Comparison of ENCODE assay signal across 10 cellular contexts in genomic region chr9:5499889-5500398, GRCh38. TPM values are rescaled to one million over a fixed set of nuclear protein-coding genes. Genes with fewer than 3 reads are reported as not detected.
DNase-seq lines count a peak whose midpoint lies in the region; ATAC-seq, FAIRE-seq and TF ChIP-seq lines count a peak whose summit lies in the region.
"Had no signal": no experiment of that assay in that cellular context is flagged by ENCODE, and none has a peak within 500 bp of the region (broad histone marks: within the 10 kb centered on the region; RNA-seq: fewer than 3 reads in every experiment).

No MANE protein-coding gene starts in this region.

- intact Hi-C loops in psoas muscle (cut with DNase I), result no loop called here

- TF ChIP-seq CTCF in psoas muscle (IDR thresholded peaks at IDR 0.05), result no peak

- no peaks in the 10 kb centered on the region for H3K9me3 ChIP-seq in psoas muscle

- ATAC-seq in psoas muscle (peak in 2 of 4 donors; percentile 55 to 68), GM18909 (IDR thresholded peaks at IDR 0.05; ENCODE audit: poor library complexity, unreplicated experiment) (no peak), HG02642 (IDR thresholded peaks at IDR 0.05; ENCODE audit: poor library complexity, unreplicated experiment) (no peak)
- ATAC-seq: Panc1 had no signal

- peak overlapping the region; percentile 19 for H3K27ac ChIP-seq in psoas muscle

- no peaks in the 10 kb centered on the region for H3K27me3 ChIP-seq in psoas muscle (ENCODE audit: insufficient read depth in 3 of 3, low read length in 2 of 3)

- peaks cover 27% of the 10 kb centered on the region for H3K4me1 ChIP-seq in psoas muscle

- H3K36me3 ChIP-seq in psoas muscle (ENCODE audit: insufficient read depth in 1 of 2, low read depth in 1 of 2), result no peaks in the 10 kb centered on the region

- no peak overlapping the region for H3K4me3 ChIP-seq in psoas muscle

- no peak for TF ChIP-seq POLR2A in H54 (IDR thresholded peaks at IDR 0.05; ENCODE audit: low read depth, low read length)

- DNase-seq in H54 (ENCODE audit: insufficient read length, low spot score), result no peak
- peak; percentile 62 for DNase-seq in RPMI7951 (ENCODE audit: low read depth)
- DNase-seq in fibroblast of peridontal ligament (ENCODE audit: extremely low read depth), result peak; percentile 30
- DNase-seq in psoas muscle, result no peak
- no peak for DNase-seq in activated naive CD4-positive, alpha-beta T cell treated with anti-CD3 and anti-CD28 coated beads, Interleukin-2, amount 50 U/mL, for 16 hours
- no peak for DNase-seq in NCI-H2107 (lab: John Stamatoyannopoulos, UW)
- DNase-seq: effector CD8-positive, alpha-beta T cell had no signal

- WGBS in psoas muscle, 3 donors, result 23 to 36% (median 26%) methylated on average over 4 of the region's 4 CpGs

- FAIRE-seq in H54 (lab: Jason Lieb, UNC), result peak; percentile 67

RNA-seq across cellular contexts. Expression of gene PDCD1LG2, which starts 10.4 kb away (rescaled TPM):
- total RNA-seq in RPMI7951 (2014; rRNA removed; shearing (Covaris generic)), result 10.7 and 16.2 TPM in 2 replicates
- total RNA-seq in psoas muscle, result 1 to 10 TPM in 1 of 4 donors, under 1 TPM in 3; 0.50 to 1.3 (median 0.86) TPM
- under 1 TPM; 0.29 to 0.62 (median 0.38) TPM for polyA plus RNA-seq in psoas muscle

RNA-seq across cellular contexts. Expression of gene CD274, which starts 49.6 kb away (rescaled TPM):
- 4.9 and 5.7 TPM in 2 replicates for total RNA-seq in RPMI7951 (2014; rRNA removed; shearing (Covaris generic))
- total RNA-seq in psoas muscle, result 1 to 10 TPM in 3 of 4 donors, under 1 TPM in 1; 0.93 to 4.6 (median 2.1) TPM
- polyA plus RNA-seq in psoas muscle, result 1 to 10 TPM in 2 of 3 donors, under 1 TPM in 1; 0.69 to 3.3 (median 2.5) TPM

Comparison
In these comparisons a context has a peak if more than half of its experiments do, and no peak if none do; other contexts are left out.
1. DNase-seq: peak in RPMI7951 (single experiment) and fibroblast of peridontal ligament (single experiment); none in H54 (single experiment), psoas muscle (0 of 2), activated naive CD4-positive, alpha-beta T cell treated with anti-CD3 and anti-CD28 coated beads, Interleukin-2, amount 50 U/mL, for 16 hours (single experiment) and NCI-H2107 (single experiment).